In genomic region chr17:37527249-37527851, GRCh38 we compare ENCODE assay signal across 8 cellular contexts. TPM values are rescaled to one million over a fixed set of nuclear protein-coding genes. Genes with fewer than 3 reads are reported as not detected.
A peak's percentile ranks its signal among the peaks of the same experiment; 100 is the strongest.
DNase-seq lines count a peak whose midpoint lies in the region; ATAC-seq and TF ChIP-seq lines count a peak whose summit lies in the region.

No MANE protein-coding gene starts in this region.

- TF ChIP-seq CTCF in transverse colon (IDR thresholded peaks at IDR 0.05), result peak; percentile 28 to 68 (median 54)

- WGBS in transverse colon (ENCODE audit: low coverage in 1 of 2), 2 donors, result 56 to 58% methylated on average over 4 to 5 of the region's 5 CpGs

- DNase-seq in COR-L47 (lab: John Stamatoyannopoulos, UW) (peak; percentile 13), GM19238 (ENCODE audit: insufficient read length, low spot score) (peak; percentile 19), NCI-H526 treated with DMSO at 0.1 percent for 48 hours (lab: John Stamatoyannopoulos, UW) (peak; percentile 39), astrocyte of the hippocampus (ENCODE audit: low read depth, low spot score) (peak; percentile 69), iris pigment epithelial cell (ENCODE audit: low read depth) (peak; percentile 62), transverse colon (no peak)

- H3K27ac ChIP-seq in transverse colon, result no peak overlapping the region

- H3K4me3 ChIP-seq in transverse colon, result no peak overlapping the region

- no peaks in the 10 kb centered on the region for H3K9me3 ChIP-seq in transverse colon

- H3K4me1 ChIP-seq in transverse colon, result no peaks in the 10 kb centered on the region

- H3K27me3 ChIP-seq in transverse colon, result no peaks in the 10 kb centered on the region

- H3K36me3 ChIP-seq in transverse colon, result peaks cover 0 to 45% (median 8%) of the 10 kb centered on the region in 4 donors

- in situ Hi-C loops in transverse colon (cut with MboI; ENCODE audit: low pct_ligation_motif_present in 1 of 4, low pct_unique_long_range_greater_than_20kb in 1 of 4, low sequenced_read_pairs in 3 of 4), result no loop called here

- no peak for TF ChIP-seq POLR2A in transverse colon (IDR thresholded peaks at IDR 0.05)

- no peak for TF ChIP-seq EP300 in transverse colon (IDR thresholded peaks at IDR 0.05; ENCODE audit: low read depth)

- intact Hi-C loops in transverse colon (cut with DNase I; ENCODE audit: low total_unique reads), result no loop called here

- ATAC-seq in GM21786 (IDR thresholded peaks at IDR 0.05; ENCODE audit: unreplicated experiment) (no peak), GM21447 (IDR thresholded peaks at IDR 0.05; ENCODE audit: unreplicated experiment) (no peak)

RNA-seq across cellular contexts. Expression of gene DUSP14, which starts 37.7 kb away (rescaled TPM):
- 1 to 10 TPM; 1.6 to 3.8 (median 2.8) TPM for total RNA-seq in transverse colon
